Comparison of ENCODE assay signal across 23 cellular contexts in genomic region chr11:88252208-88252607, GRCh38.
DNase-seq lines count a peak whose midpoint lies in the region; ATAC-seq, FAIRE-seq and TF ChIP-seq lines count a peak whose summit lies in the region.
"Had no signal": no experiment of that assay in that cellular context is flagged by ENCODE, and none has a peak within 500 bp of the region (broad histone marks: within the 10 kb centered on the region; RNA-seq: fewer than 3 reads in every experiment).

No MANE protein-coding gene starts in this region.

- H3K27me3 ChIP-seq in osteoblast (ENCODE audit: insufficient read depth, low read length), result no peaks in the 10 kb centered on the region
- H3K27me3 ChIP-seq in stomach, result no peaks in the 10 kb centered on the region
- H3K27me3 ChIP-seq: BLaER1 treated with 17β-estradiol and CSF1 and Interleukin-3, amounts not matched to agents 10 nM and 100 nM had no signal

- H3K36me3 Mint-ChIP-seq in activated T-cell treated with anti-CD3 and anti-CD28 coated beads, Interleukin-2, amount 50 U/mL, for 72 hours (ENCODE audit: insufficient read depth in 2 of 2), result peaks cover 3 to 4% of the 10 kb centered on the region in 2 donors
- H3K36me3 Mint-ChIP-seq in central memory CD8-positive, alpha-beta T cell (ENCODE audit: insufficient read depth), result peaks cover 3% of the 10 kb centered on the region
- H3K36me3 Mint-ChIP-seq: CD8-positive, alpha-beta T cell had no signal

- peaks cover 3% of the 10 kb centered on the region for H3K4me1 Mint-ChIP-seq in activated T-cell treated with anti-CD3 and anti-CD28 coated beads, Interleukin-2, amount 50 U/mL, for 72 hours (ENCODE audit: low read depth)
- no peaks in the 10 kb centered on the region for H3K4me1 Mint-ChIP-seq in central memory CD8-positive, alpha-beta T cell
- H3K4me1 Mint-ChIP-seq: B cell had no signal

- H3K27ac ChIP-seq in osteoblast (ENCODE audit: low read depth, low read length) (no peak overlapping the region), stomach (no peak overlapping the region)
- H3K27ac ChIP-seq: 22Rv1; A549; BLaER1 treated with 17β-estradiol and CSF1 and Interleukin-3, amounts not matched to agents 10 nM and 100 nM; C4-2B had no signal

- intact Hi-C loops in stomach (cut with DNase I; ENCODE audit: low total_unique reads), result no loop called here

- H3K36me3 ChIP-seq in osteoblast (ENCODE audit: insufficient read depth, low read length), result no peaks in the 10 kb centered on the region
- no peaks in the 10 kb centered on the region for H3K36me3 ChIP-seq in stomach

- peaks cover 7 to 9% of the 10 kb centered on the region in 2 donors for H3K9me3 Mint-ChIP-seq in activated T-cell treated with anti-CD3 and anti-CD28 coated beads, Interleukin-2, amount 50 U/mL, for 72 hours
- peaks cover 7% of the 10 kb centered on the region for H3K9me3 Mint-ChIP-seq in central memory CD8-positive, alpha-beta T cell

- FAIRE-seq in GM12891 (lab: Jason Lieb, UNC) (peak; percentile 69), HTR-8/SVneo (lab: Jason Lieb, UNC) (no peak)
- FAIRE-seq: A549, D721Med, G401.6, GM12892, GM18507 had no signal

- H3K4me3 Mint-ChIP-seq in activated T-cell treated with anti-CD3 and anti-CD28 coated beads, Interleukin-2, amount 50 U/mL, for 72 hours, result no peak overlapping the region
- H3K4me3 Mint-ChIP-seq in central memory CD8-positive, alpha-beta T cell, result no peak overlapping the region
- H3K4me3 Mint-ChIP-seq: B cell; CD4-positive, alpha-beta T cell; CD8-positive, alpha-beta T cell had no signal

- TF ChIP-seq POLR2A in GM12891 (IDR thresholded peaks at IDR 0.05; ENCODE audit: low read depth, low read length) (no peak), stomach (IDR thresholded peaks at IDR 0.05) (no peak)

- H3K4me1 ChIP-seq in osteoblast (ENCODE audit: insufficient read depth, low read length) (no peaks in the 10 kb centered on the region), stomach (no peaks in the 10 kb centered on the region)
- H3K4me1 ChIP-seq: A549; BLaER1 treated with 17β-estradiol and CSF1 and Interleukin-3, amounts not matched to agents 10 nM and 100 nM; Caco-2 had no signal

- no peaks in the 10 kb centered on the region for H3K27me3 Mint-ChIP-seq in activated T-cell treated with anti-CD3 and anti-CD28 coated beads, Interleukin-2, amount 50 U/mL, for 72 hours (ENCODE audit: low read depth)
- H3K27me3 Mint-ChIP-seq in central memory CD8-positive, alpha-beta T cell, result no peaks in the 10 kb centered on the region
- H3K27me3 Mint-ChIP-seq: B cell; CD4-positive, alpha-beta T cell had no signal

- DNase-seq in activated T-cell treated with anti-CD3 and anti-CD28 coated beads, Interleukin-2, amount 50 U/mL, for 72 hours, result no peak
- DNase-seq in activated T-cell treated with anti-CD3 and anti-CD28 coated beads, Interleukin-2, amount 50 U/mL, for 48 hours, result no peak
- DNase-seq in GM12891 (ENCODE audit: insufficient read length, low spot score) (no peak), osteoblast (ENCODE audit: insufficient read length, low spot score, missing footprints) (no peak), stomach (no peak), HTR-8/SVneo (ENCODE audit: insufficient read length, low spot score) (no peak)
- no peak for DNase-seq in central memory CD8-positive, alpha-beta T cell (ENCODE audit: low spot score in 2 of 2)
- DNase-seq: AML-193; Caco-2; Calu3; CD4-positive, alpha-beta T cell; CD8-positive, alpha-beta T cell; DMS79 treated with DMSO at 0.1 percent for 48 hours; GF-D8 had no signal

- TF ChIP-seq CTCF in osteoblast (IDR thresholded peaks at IDR 0.05; ENCODE audit: extremely low read depth, low read depth, low read length) (no peak), stomach (IDR thresholded peaks at IDR 0.05) (no peak)

- no peak for ATAC-seq in activated T-cell treated with anti-CD3 and anti-CD28 coated beads, Interleukin-2, amount 50 U/mL, for 72 hours (replicated peaks in 1 of 2)
- ATAC-seq in central memory CD8-positive, alpha-beta T cell (replicated peaks; ENCODE audit: extremely low read depth, poor library complexity, severe bottlenecking), result no peak
- ATAC-seq: A549; CD8-positive, alpha-beta T cell had no signal

- H3K4me3 ChIP-seq in osteoblast (ENCODE audit: insufficient read depth, low read length) (no peak overlapping the region), stomach (no peak overlapping the region)
- H3K4me3 ChIP-seq: A549; BLaER1 treated with 17β-estradiol and CSF1 and Interleukin-3, amounts not matched to agents 10 nM and 100 nM had no signal

- TF ChIP-seq EP300 in stomach (IDR thresholded peaks at IDR 0.05), result no peak

- no peaks in the 10 kb centered on the region for H3K79me2 ChIP-seq in osteoblast (ENCODE audit: insufficient read depth, low read length)

- H2AFZ ChIP-seq in osteoblast (ENCODE audit: low read length), result peak overlapping the region; percentile 21

- H3K9me3 ChIP-seq in osteoblast (ENCODE audit: low read depth, low read length), result no peaks in the 10 kb centered on the region
- peaks cover 0 to 9% (median 3%) of the 10 kb centered on the region in 4 donors for H3K9me3 ChIP-seq in stomach

- no peaks in the 10 kb centered on the region for H4K20me1 ChIP-seq in osteoblast (ENCODE audit: insufficient read depth, low read length)
- H4K20me1 ChIP-seq: BLaER1 treated with 17β-estradiol and CSF1 and Interleukin-3, amounts not matched to agents 10 nM and 100 nM had no signal

- no peak overlapping the region for H3K4me2 ChIP-seq in osteoblast (ENCODE audit: insufficient read depth, low read length)
- H3K4me2 ChIP-seq: A549; BLaER1 treated with 17β-estradiol and CSF1 and Interleukin-3, amounts not matched to agents 10 nM and 100 nM had no signal

- peak overlapping the region; percentile 1 for H3K27ac Mint-ChIP-seq in activated T-cell treated with anti-CD3 and anti-CD28 coated beads, Interleukin-2, amount 50 U/mL, for 72 hours
- H3K27ac Mint-ChIP-seq in central memory CD8-positive, alpha-beta T cell (ENCODE audit: low read depth), result peak overlapping the region; percentile 24
- H3K27ac Mint-ChIP-seq: B cell; CD4-positive, alpha-beta T cell; CD8-positive, alpha-beta T cell had no signal

TF ChIP-seq in GM12891, 5 proteins besides CTCF, POLR2A, EP300 and RAD21:
- TF ChIP-seq PAX5 (IDR thresholded peaks at IDR 0.05; ENCODE audit: insufficient read depth, low read length, severe bottlenecking), result no peak
- no peak for TF ChIP-seq TAF1 (IDR thresholded peaks at IDR 0.05; ENCODE audit: low read depth, low read length)
- no peak for TF ChIP-seq SPI1 (IDR thresholded peaks at IDR 0.05; ENCODE audit: low read depth, low read length)
- TF ChIP-seq POLR2AphosphoS5 (IDR thresholded peaks at IDR 0.05; ENCODE audit: low read depth, low read length), result no peak
- TF ChIP-seq POU2F2 (IDR thresholded peaks at IDR 0.05; ENCODE audit: low read depth, low read length), result no peak
